Comparison of ENCODE assay signal across 1 cellular context in genomic region chr11:128455766-128456165, GRCh38.
TF ChIP-seq lines count a peak whose summit lies in the region.

No MANE protein-coding gene starts in this region.

TF ChIP-seq in WTC11, 78 proteins besides CTCF, POLR2A, EP300 and RAD21 (continued from another document):
- no peak for TF ChIP-seq ZNF281 (CRISPR knock-in tag; IDR thresholded peaks at IDR 0.05)
- TF ChIP-seq SOX15 (CRISPR knock-in tag; IDR thresholded peaks at IDR 0.05) = no peak
- no peak for TF ChIP-seq ZSCAN18 (CRISPR knock-in tag; IDR thresholded peaks at IDR 0.05)
- TF ChIP-seq ATF1 (CRISPR knock-in tag; IDR thresholded peaks at IDR 0.05) = no peak
- no peak for TF ChIP-seq TEAD1 (CRISPR knock-in tag; IDR thresholded peaks at IDR 0.05)
- TF ChIP-seq E2F5 (CRISPR knock-in tag; IDR thresholded peaks at IDR 0.05) = no peak
- TF ChIP-seq ZBTB43 (CRISPR knock-in tag; IDR thresholded peaks at IDR 0.05) = no peak
- TF ChIP-seq MYBL2 (CRISPR knock-in tag; IDR thresholded peaks at IDR 0.05) = no peak
- no peak for TF ChIP-seq PREB (CRISPR knock-in tag; IDR thresholded peaks at IDR 0.05; ENCODE audit: borderline replicate concordance)
- no peak for TF ChIP-seq CREM (CRISPR knock-in tag; IDR thresholded peaks at IDR 0.05)
- no peak for TF ChIP-seq FOXP1 (CRISPR knock-in tag; IDR thresholded peaks at IDR 0.05; ENCODE audit: borderline replicate concordance)
- no peak for TF ChIP-seq NR2C2 (CRISPR knock-in tag; IDR thresholded peaks at IDR 0.05)
- TF ChIP-seq ZNF232 (CRISPR knock-in tag; IDR thresholded peaks at IDR 0.05) = no peak
